ENCODE assay signal across 15 cellular contexts in the genomic region with DNA sequence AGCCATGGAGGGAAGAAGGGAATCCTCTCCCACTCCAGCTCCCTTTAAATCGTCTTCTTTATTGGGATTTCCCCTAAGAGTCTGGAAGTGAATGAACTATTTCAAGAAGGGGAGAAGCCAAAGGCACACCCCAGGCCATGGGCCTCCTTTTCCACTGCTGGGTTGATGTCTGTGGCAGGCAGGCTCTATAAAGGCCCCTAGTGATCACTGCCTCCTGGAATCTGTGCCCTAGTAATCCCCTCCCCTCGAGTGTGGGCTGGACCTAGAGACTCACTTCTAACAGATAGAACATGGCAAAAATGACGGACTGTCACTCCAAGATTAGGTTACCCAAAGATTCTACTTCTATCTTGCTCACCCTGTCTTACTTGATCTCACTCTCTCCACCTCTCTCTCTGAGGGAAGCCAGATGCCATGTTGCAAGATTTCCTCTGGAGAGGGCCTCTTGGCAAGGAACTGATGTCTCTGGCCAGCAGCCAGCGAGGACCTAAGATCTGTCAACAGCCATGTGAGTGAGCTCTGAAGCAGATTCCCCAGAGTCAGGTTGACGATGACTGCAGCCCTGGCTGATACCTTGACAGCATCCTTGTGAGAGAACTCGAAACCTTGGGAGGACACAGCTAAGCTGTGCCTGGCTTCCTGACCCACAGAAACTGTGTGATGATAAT.
DNase-seq lines count a peak whose midpoint lies in the region; ATAC-seq, FAIRE-seq and TF ChIP-seq lines count a peak whose summit lies in the region.
"Had no signal": no experiment of that assay in that cellular context is flagged by ENCODE, and none has a peak within 500 bp of the region (broad histone marks: within the 10 kb centered on the region; RNA-seq: fewer than 3 reads in every experiment).

No MANE protein-coding gene starts in this region.

- FAIRE-seq in endothelial cell of umbilical vein (lab: Jason Lieb, UNC) = no peak
- FAIRE-seq: GM19239 had no signal

- H3K9ac ChIP-seq in endothelial cell of umbilical vein (replicated peaks; ENCODE audit: extremely low read depth, insufficient read depth, low read length) = no peak overlapping the region

- POLR2A ChIA-PET in endothelial cell of umbilical vein (lab: Charles Lee) (no interaction called here), GM10248 (lab: Yijun Ruan, JAX) (no interaction called here)

- H3K27me3 ChIP-seq in endothelial cell of umbilical vein (ENCODE audit: control insufficient read depth in 2 of 2, insufficient read depth in 2 of 2, low read length in 2 of 2) = no peaks in the 10 kb centered on the region
- H3K27me3 ChIP-seq: ascending aorta, SJCRH30 had no signal

- intact Hi-C loops in endothelial cell of umbilical vein (cut with micrococcal nuclease) = no loop called here
- intact Hi-C loops in mucosa of descending colon (cut with DNase I, micrococcal nuclease) = no loop called here

- no peaks in the 10 kb centered on the region for H3K9me1 ChIP-seq in endothelial cell of umbilical vein (replicated peaks; ENCODE audit: control insufficient read depth, extremely low read depth, insufficient read depth, low read length)

- H2AFZ ChIP-seq in endothelial cell of umbilical vein (ENCODE audit: low read depth, low read length) = no peak overlapping the region

- CTCF ChIA-PET in endothelial cell of umbilical vein (lab: Charles Lee) = no interaction called here
- CTCF ChIA-PET in GM10248 (lab: Yijun Ruan, JAX) = interaction anchor here (1.0 kb wide), 1 partner anchor 10 kb away, joined by 3 read pairs; no protein-coding TSS in a partner anchor

- H3K27ac ChIP-seq in endothelial cell of umbilical vein (ENCODE audit: insufficient read depth, low read depth, low read length) = no peak overlapping the region
- H3K27ac ChIP-seq: SJCRH30 had no signal

- no peak for TF ChIP-seq CTCF in AG10803 (conservative IDR thresholded peaks at IDR 0.05; ENCODE audit: low read length)
- TF ChIP-seq CTCF in endothelial cell of umbilical vein (IDR thresholded peaks at IDR 0.05; ENCODE audit: extremely low read depth in 1 of 2, insufficient read depth in 1 of 2, low read depth in 1 of 2, low read length in 2 of 2) = no peak
- TF ChIP-seq CTCF in mucosa of descending colon (IDR thresholded peaks at IDR 0.05) = no peak
- TF ChIP-seq CTCF in GM10248 (IDR thresholded peaks at IDR 0.05; ENCODE audit: control extremely low read depth, extremely low read depth, low read depth, missing control alignments) = no peak

- dilution Hi-C loops in endothelial cell of umbilical vein (cut with MboI; ENCODE audit: extremely low pct_ligation_motif_present, low sequenced_read_pairs) = no loop called here

- no peaks in the 10 kb centered on the region for H3K79me2 ChIP-seq in endothelial cell of umbilical vein (ENCODE audit: control insufficient read depth, insufficient read depth, low read length)

- DNase-seq in AG10803 (ENCODE audit: low read depth) (peak; percentile 8), NCI-H2029 treated with DMSO at 0.1 percent for 48 hours (lab: John Stamatoyannopoulos, UW) (peak; percentile 25), endothelial cell of umbilical vein (ENCODE audit: low read depth, low spot score) (peak; percentile 21), mucosa of descending colon (no peak), GM10248 (ENCODE audit: extremely low spot score) (no peak)
- DNase-seq in activated naive CD4-positive, alpha-beta T cell (lab: John Stamatoyannopoulos, UW) = no peak
- DNase-seq: activated CD4-positive, alpha-beta memory T cell treated with anti-CD3 and anti-CD28 coated beads, Interleukin-2, amount 10 ng/mL, durations not matched to agents 7 days and 5 days; AML-193; NCI-H146; stimulated activated CD4-positive, alpha-beta T cell treated with anti-CD3 and anti-CD28 coated beads, Interleukin-12 subunit alpha, Interleukin-12 subunit beta, amount 100 ng/mL, for 4 hours had no signal

- H4K20me1 ChIP-seq in endothelial cell of umbilical vein (replicated peaks; ENCODE audit: control insufficient read depth, extremely low read depth, insufficient read depth, low read length) = no peaks in the 10 kb centered on the region

- no peak overlapping the region for H3K4me2 ChIP-seq in endothelial cell of umbilical vein (ENCODE audit: insufficient read depth, low read length)

- H3K36me3 ChIP-seq in endothelial cell of umbilical vein (ENCODE audit: control insufficient read depth in 2 of 2, extremely low read depth in 1 of 2, insufficient read depth in 2 of 2, low read length in 2 of 2) (no peaks in the 10 kb centered on the region), mucosa of descending colon (ENCODE audit: low read depth) (no peaks in the 10 kb centered on the region)
- H3K36me3 ChIP-seq: ascending aorta, SJCRH30 had no signal

- H3K4me1 ChIP-seq in endothelial cell of umbilical vein (ENCODE audit: control insufficient read depth, extremely low read depth, insufficient read depth, low read length) (no peaks in the 10 kb centered on the region), mucosa of descending colon (ENCODE audit: low read depth) (no peaks in the 10 kb centered on the region)
- H3K4me1 ChIP-seq: ascending aorta, SJCRH30 had no signal

- peak; percentile 13 for ATAC-seq in mucosa of descending colon
- no peak for ATAC-seq in HG03457 (IDR thresholded peaks at IDR 0.05; ENCODE audit: unreplicated experiment)
- ATAC-seq in HG02588 (IDR thresholded peaks at IDR 0.05; ENCODE audit: unreplicated experiment) = no peak

- no peak overlapping the region for H3K4me3 ChIP-seq in AG10803 (ENCODE audit: low read length)
- H3K4me3 ChIP-seq in endothelial cell of umbilical vein (replicated peaks in 1 of 3; ENCODE audit: insufficient read depth in 1 of 3, low read depth in 1 of 3, low read length in 3 of 3) = no peak overlapping the region
- H3K4me3 ChIP-seq in mucosa of descending colon = no peak overlapping the region
- H3K4me3 ChIP-seq: ascending aorta, SJCRH30 had no signal

- TF ChIP-seq POLR2A in endothelial cell of umbilical vein (IDR thresholded peaks at IDR 0.05; ENCODE audit: low read depth, low read length) = no peak

- no peaks in the 10 kb centered on the region for H3K9me3 ChIP-seq in endothelial cell of umbilical vein (replicated peaks; ENCODE audit: control insufficient read depth, insufficient read depth, low read length)
- H3K9me3 ChIP-seq in mucosa of descending colon = no peaks in the 10 kb centered on the region
- H3K9me3 ChIP-seq: ascending aorta, SJCRH30 had no signal

- BruUV-seq in endothelial cell of umbilical vein (replicated peaks; lab: Mats Ljungman, UMichigan) = no TSS peak

TF ChIP-seq in endothelial cell of umbilical vein, 7 proteins besides CTCF, POLR2A, EP300 and RAD21:
- no peak for TF ChIP-seq FOS (IDR thresholded peaks at IDR 0.05; ENCODE audit: borderline replicate concordance, insufficient read depth, low read length)
- TF ChIP-seq, protein P1, sequence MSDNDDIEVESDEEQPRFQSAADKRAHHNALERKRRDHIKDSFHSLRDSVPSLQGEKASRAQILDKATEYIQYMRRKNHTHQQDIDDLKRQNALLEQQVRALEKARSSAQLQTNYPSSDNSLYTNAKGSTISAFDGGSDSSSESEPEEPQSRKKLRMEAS (IDR thresholded peaks at IDR 0.05; ENCODE audit: insufficient read depth, insufficient read length) = no peak
- TF ChIP-seq EZH2 (IDR thresholded peaks at IDR 0.05; ENCODE audit: borderline replicate concordance, low read depth, low read length, severe bottlenecking) = no peak
- no peak for TF ChIP-seq JUN (IDR thresholded peaks at IDR 0.05; ENCODE audit: borderline replicate concordance, insufficient read depth, insufficient read length, low read depth)
- TF ChIP-seq GATA2 (IDR thresholded peaks at IDR 0.05; ENCODE audit: insufficient read depth, insufficient read length, low read depth, low read length) = no peak
- TF ChIP-seq MYC (IDR thresholded peaks at IDR 0.05; ENCODE audit: low read depth, low read length) = no peak
- no peak for TF ChIP-seq POLR2AphosphoS5 (IDR thresholded peaks at IDR 0.05; ENCODE audit: insufficient read depth, low read depth, low read length)
TF ChIP-seq in endothelial cell of umbilical vein: peak in this region for 0.

Comparison
In these comparisons a context has a peak if more than half of its experiments do, and no peak if none do; other contexts are left out.
1. DNase-seq: peak in AG10803 (single experiment), NCI-H2029 treated with DMSO at 0.1 percent for 48 hours (single experiment) and endothelial cell of umbilical vein (single experiment); none in mucosa of descending colon (0 of 3), GM10248 (single experiment) and activated naive CD4-positive, alpha-beta T cell (0 of 4).